In genomic region chrX:21735753-21736127, GRCh38 we compare ENCODE assay signal across 29 cellular contexts. TPM values are rescaled to one million over a fixed set of nuclear protein-coding genes. Genes with fewer than 3 reads are reported as not detected.
"Had no signal": no experiment of that assay in that cellular context is flagged by ENCODE, and none has a peak within 500 bp of the region (broad histone marks: within the 10 kb centered on the region; RNA-seq: fewer than 3 reads in every experiment).

No MANE protein-coding gene starts in this region.

- H3K27ac ChIP-seq: neutrophil, pancreas, psoas muscle, right atrium auricular region, skin epidermis, transverse colon, vagina had no signal

- H3K4me1 Mint-ChIP-seq: activated B cell treated with CpG ODN at 0.5 μM for 24 hours; activated naive CD8-positive, alpha-beta T cell treated with anti-CD3 and anti-CD28 coated beads, Interleukin-2, amount 10 ng/mL, durations not matched to agents 7 days and 5 days; stimulated activated memory B cell treated with anti-CD40 and anti-IgM and Interleukin-4, amounts not matched to agents 10 μg/mL and 1 μg/mL and 100 μg/mL, for 72 hours had no signal

- H3K27me3 Mint-ChIP-seq: stimulated activated memory B cell treated with anti-CD40 and anti-IgM and Interleukin-4, amounts not matched to agents 10 μg/mL and 1 μg/mL and 100 μg/mL, for 72 hours had no signal

- H3K36me3 ChIP-seq: neutrophil, pancreas, transverse colon, vagina had no signal

- ATAC-seq: esophagus mucosa; left ventricle myocardium superior; psoas muscle; stimulated activated memory B cell treated with anti-CD40 and anti-IgM and Interleukin-4, amounts not matched to agents 10 μg/mL and 1 μg/mL and 100 μg/mL, for 72 hours had no signal

- H3K4me3 Mint-ChIP-seq: activated B cell treated with CpG ODN at 0.5 μM for 24 hours; activated naive CD4-positive, alpha-beta T cell treated with anti-CD3 and anti-CD28 coated beads for 36 hours; activated naive CD8-positive, alpha-beta T cell treated with anti-CD3 and anti-CD28 coated beads, Interleukin-2, amount 10 ng/mL, durations not matched to agents 7 days and 5 days; nephron; stimulated activated memory B cell treated with anti-CD40 and anti-IgM and Interleukin-4, amounts not matched to agents 10 μg/mL and 1 μg/mL and 100 μg/mL, for 72 hours had no signal

- H3K4me3 ChIP-seq: pancreas, psoas muscle, right atrium auricular region, skin epidermis, transverse colon, vagina had no signal

- H3K9me3 Mint-ChIP-seq: activated B cell treated with CpG ODN at 0.5 μM for 24 hours; activated naive CD4-positive, alpha-beta T cell treated with anti-CD3 and anti-CD28 coated beads for 36 hours; activated naive CD8-positive, alpha-beta T cell treated with anti-CD3 and anti-CD28 coated beads, Interleukin-2, amount 10 ng/mL, durations not matched to agents 7 days and 5 days; nephron; stimulated activated memory B cell treated with anti-CD40 and anti-IgM and Interleukin-4, amounts not matched to agents 10 μg/mL and 1 μg/mL and 100 μg/mL, for 72 hours had no signal

- FAIRE-seq: frontal cortex had no signal

- H3K4me1 ChIP-seq: pancreas, right atrium auricular region, transverse colon, vagina had no signal

- H3K9me3 ChIP-seq: neutrophil, pancreas, psoas muscle, right atrium auricular region, transverse colon, vagina had no signal

- DNase-seq: activated B cell treated with CpG ODN at 0.5 μM for 24 hours; activated CD4-positive, alpha-beta T cell treated with anti-CD3 and anti-CD28 coated beads for 4 hours; activated CD4-positive, alpha-beta T cell treated with anti-CD3 and anti-CD28 coated beads, Interleukin-2, amount 50 U/mL, for 48 hours; activated effector memory CD4-positive, alpha-beta T cell treated with Interleukin-2 at 50 U/mL for 16 hours; activated naive CD4-positive, alpha-beta T cell treated with anti-CD3 and anti-CD28 coated beads for 36 hours; activated naive CD8-positive, alpha-beta T cell treated with anti-CD3 and anti-CD28 coated beads, Interleukin-2, amount 10 ng/mL, durations not matched to agents 7 days and 5 days; activated T-cell treated with anti-CD3 and anti-CD28 coated beads, Interleukin-2, amount 50 U/mL, for 48 hours; amygdala; central memory CD4-positive, alpha-beta T cell; dermis blood vessel endothelial cell; effector CD8-positive, alpha-beta T cell; hippocampal formation; left ventricle myocardium superior; pancreas; psoas muscle; stimulated activated CD4-positive, alpha-beta T cell treated with anti-CD3 and anti-CD28 coated beads, Interleukin-15, amount 100 ng/mL, for 24 hours; T-helper 1 cell; T-helper 9 cell; transverse colon had no signal

- H3K27ac Mint-ChIP-seq: activated B cell treated with CpG ODN at 0.5 μM for 24 hours; activated naive CD4-positive, alpha-beta T cell treated with anti-CD3 and anti-CD28 coated beads for 36 hours; activated naive CD8-positive, alpha-beta T cell treated with anti-CD3 and anti-CD28 coated beads, Interleukin-2, amount 10 ng/mL, durations not matched to agents 7 days and 5 days; stimulated activated memory B cell treated with anti-CD40 and anti-IgM and Interleukin-4, amounts not matched to agents 10 μg/mL and 1 μg/mL and 100 μg/mL, for 72 hours had no signal

- H3K36me3 Mint-ChIP-seq: activated naive CD8-positive, alpha-beta T cell treated with anti-CD3 and anti-CD28 coated beads, Interleukin-2, amount 10 ng/mL, durations not matched to agents 7 days and 5 days; stimulated activated memory B cell treated with anti-CD40 and anti-IgM and Interleukin-4, amounts not matched to agents 10 μg/mL and 1 μg/mL and 100 μg/mL, for 72 hours had no signal

- H3K27me3 ChIP-seq: neutrophil, pancreas, right atrium auricular region, transverse colon, vagina had no signal

RNA-seq across cellular contexts. Expression of gene SMPX, which starts 22.2 kb away (rescaled TPM):
- total RNA-seq: activated B cell treated with CpG ODN at 0.5 μM for 24 hours; activated CD8-positive, alpha-beta memory T cell treated with anti-CD3 and anti-CD28 coated beads for 36 hours; activated naive CD4-positive, alpha-beta T cell treated with anti-CD3 and anti-CD28 coated beads for 36 hours; activated naive CD8-positive, alpha-beta T cell treated with anti-CD3 and anti-CD28 coated beads, Interleukin-2, amount 10 ng/mL, durations not matched to agents 7 days and 5 days; dermis blood vessel endothelial cell; esophagus mucosa; frontal cortex; temporal lobe; vagina had no signal
